In genomic region chr2:165268751-165269150, GRCh38 we compare ENCODE assay signal across 1 cellular context.
TF ChIP-seq lines count a peak whose summit lies in the region.

No MANE protein-coding gene starts in this region.

TF ChIP-seq in HepG2, 621 proteins besides CTCF, POLR2A, EP300 and RAD21:
- TF ChIP-seq ZNF512B (CRISPR knock-in tag; IDR thresholded peaks at IDR 0.05; ENCODE audit: borderline replicate concordance) = no peak
- TF ChIP-seq MED13 (CRISPR knock-in tag; IDR thresholded peaks at IDR 0.05) = no peak
- no peak for TF ChIP-seq MYC (CRISPR knock-in tag; IDR thresholded peaks at IDR 0.05; ENCODE audit: borderline replicate concordance)
- no peak for TF ChIP-seq LCORL (IDR thresholded peaks at IDR 0.05)
- TF ChIP-seq LCORL (CRISPR knock-in tag; IDR thresholded peaks at IDR 0.05) = no peak
- TF ChIP-seq EED (CRISPR knock-in tag; IDR thresholded peaks at IDR 0.05) = no peak
- no peak for TF ChIP-seq ZNF136 (CRISPR knock-in tag; IDR thresholded peaks at IDR 0.05; ENCODE audit: low read depth)
- no peak for TF ChIP-seq ZSCAN21 (CRISPR knock-in tag; IDR thresholded peaks at IDR 0.05; ENCODE audit: borderline replicate concordance)
- no peak for TF ChIP-seq CBX5 (CRISPR knock-in tag; IDR thresholded peaks at IDR 0.05; ENCODE audit: borderline replicate concordance)
- TF ChIP-seq GATAD1 (CRISPR knock-in tag; IDR thresholded peaks at IDR 0.05) = no peak
- no peak for TF ChIP-seq ZNF407 (CRISPR knock-in tag; IDR thresholded peaks at IDR 0.05; ENCODE audit: not compliant biosample characterization)
- TF ChIP-seq U2AF1 (optimal IDR thresholded peaks at IDR 0.05; ENCODE audit: low read depth, low read length) = no peak
- no peak for TF ChIP-seq IRF2 (CRISPR knock-in tag; IDR thresholded peaks at IDR 0.05)
- TF ChIP-seq ARID4A (CRISPR knock-in tag; IDR thresholded peaks at IDR 0.05; ENCODE audit: borderline replicate concordance) = no peak
- no peak for TF ChIP-seq CENPX (CRISPR knock-in tag; IDR thresholded peaks at IDR 0.05)
- TF ChIP-seq NFATC3 (CRISPR knock-in tag; IDR thresholded peaks at IDR 0.05) = no peak
- TF ChIP-seq ZSCAN25 (CRISPR knock-in tag; IDR thresholded peaks at IDR 0.05) = no peak
